ENCODE assay signal across 8 cellular contexts in genomic region chr6:28943557-28944411, GRCh38. TPM values are rescaled to one million over a fixed set of nuclear protein-coding genes. Genes with fewer than 3 reads are reported as not detected.
DNase-seq lines count a peak whose midpoint lies in the region; ATAC-seq, FAIRE-seq and TF ChIP-seq lines count a peak whose summit lies in the region.

No MANE protein-coding gene starts in this region.

- peaks cover 65% of the 10 kb centered on the region for H3K4me1 Mint-ChIP-seq in Calu3 (ENCODE audit: low read depth, unreplicated experiment)

- TF ChIP-seq POLR2A in upper lobe of left lung (IDR thresholded peaks at IDR 0.05), result no peak

- H3K27ac ChIP-seq in KMS-11, result peak overlapping the region; percentile 43
- H3K27ac ChIP-seq in SJSA1, result peak overlapping the region; percentile 46
- peak overlapping the region in 2 of 4 donors; percentile 59 to 63 for H3K27ac ChIP-seq in pancreas
- peak overlapping the region; percentile 58 to 80 (median 76) for H3K27ac ChIP-seq in upper lobe of left lung

- 7 to 8% methylated on average over 32 to 33 of the region's 33 CpGs for WGBS in pancreas, 2 donors
- WGBS in upper lobe of left lung, 2 donors, result 5 to 6% methylated on average over 33 of the region's 33 CpGs

- H2AFZ ChIP-seq in KMS-11 (ENCODE audit: low read depth), result peak overlapping the region; percentile 84

- no peaks in the 10 kb centered on the region for H3K9me3 Mint-ChIP-seq in Calu3 (ENCODE audit: low read depth, unreplicated experiment)

- H3K9me3 ChIP-seq in SJSA1 (replicated peaks) (no peaks in the 10 kb centered on the region), pancreas (no peaks in the 10 kb centered on the region), upper lobe of left lung (no peaks in the 10 kb centered on the region)

- TSS peak; percentile 79 for BruUV-seq in Calu3 (replicated peaks; lab: Mats Ljungman, UMichigan)

- H3K27me3 ChIP-seq in KMS-11 (ENCODE audit: insufficient read depth, low read depth) (no peaks in the 10 kb centered on the region), SJSA1 (replicated peaks) (no peaks in the 10 kb centered on the region), pancreas (no peaks in the 10 kb centered on the region), upper lobe of left lung (no peaks in the 10 kb centered on the region)

- H3K36me3 ChIP-seq in KMS-11 (ENCODE audit: insufficient read depth) (no peaks in the 10 kb centered on the region), SJSA1 (no peaks in the 10 kb centered on the region), pancreas (no peaks in the 10 kb centered on the region), upper lobe of left lung (no peaks in the 10 kb centered on the region)

- H3K4me3 Mint-ChIP-seq in Calu3 (ENCODE audit: low read depth, unreplicated experiment), result peak overlapping the region; percentile 76

- TF ChIP-seq CTCF in Calu3 (IDR thresholded peaks at IDR 0.05; ENCODE audit: unreplicated experiment) (no peak), KMS-11 (conservative IDR thresholded peaks at IDR 0.05; ENCODE audit: low read depth, low read length) (no peak), pancreas (IDR thresholded peaks at IDR 0.05) (no peak), upper lobe of left lung (IDR thresholded peaks at IDR 0.05) (no peak)

- no peak for FAIRE-seq in pancreas (lab: Jason Lieb, UNC)

- TF ChIP-seq EP300 in upper lobe of left lung (IDR thresholded peaks at IDR 0.05), result no peak

- peak; percentile 50 to 62 (median 58) for ATAC-seq in pancreas
- ATAC-seq in upper lobe of left lung (ENCODE audit: low FRiP score in 2 of 2), result peak; percentile 56 to 63
- no peak for ATAC-seq in GM18868 (IDR thresholded peaks at IDR 0.05; ENCODE audit: unreplicated experiment)

- CTCF ChIA-PET in Calu3 (lab: Charles Lee), result no interaction called here

- H3K4me3 ChIP-seq in KMS-11 (IDR thresholded peaks at IDR 0.05; ENCODE audit: insufficient read depth, low read depth, low read length) (peak overlapping the region; percentile 59), SJSA1 (peak overlapping the region; percentile 51), pancreas (peak overlapping the region; percentile 10 to 45 (median 26)), upper lobe of left lung (peak overlapping the region; percentile 34 to 65 (median 53))

- H3K79me2 ChIP-seq in KMS-11 (ENCODE audit: insufficient read depth, low read depth), result no peaks in the 10 kb centered on the region

- peaks cover 61% of the 10 kb centered on the region for H3K36me3 Mint-ChIP-seq in Calu3 (ENCODE audit: insufficient read depth, unreplicated experiment)

- peaks cover 13% of the 10 kb centered on the region for H3K4me1 ChIP-seq in KMS-11 (ENCODE audit: low read depth, poor library complexity, severe bottlenecking)
- peaks cover 9% of the 10 kb centered on the region for H3K4me1 ChIP-seq in SJSA1 (replicated peaks)
- H3K4me1 ChIP-seq in pancreas, result peaks cover 0 to 12% (median 0%) of the 10 kb centered on the region in 3 donors
- H3K4me1 ChIP-seq in upper lobe of left lung, result peaks cover 13 to 43% (median 22%) of the 10 kb centered on the region in 4 donors

- H3K4me2 ChIP-seq in KMS-11, result peak overlapping the region; percentile 90

- no peaks in the 10 kb centered on the region for H4K20me1 ChIP-seq in KMS-11 (ENCODE audit: insufficient read depth)

- DNase-seq in Calu3 (peak; percentile 89), SJSA1 (ENCODE audit: low read depth in 1 of 2, low spot score in 2 of 2) (peak; percentile 86 to 87), cardiac septum (ENCODE audit: low spot score) (peak; percentile 79), pancreas (peak; percentile 26 to 76 (median 70)), upper lobe of left lung (peak; percentile 77 to 85)
- peak; percentile 54 for DNase-seq in activated naive CD8-positive, alpha-beta T cell treated with anti-CD3 and anti-CD28 coated beads, Interleukin-2, amount 50 U/mL, for 16 hours (ENCODE audit: low read depth, low spot score)

- peak overlapping the region; percentile 46; the same call in 1 of the 2 replicates for H3K9ac ChIP-seq in KMS-11

- H3K27me3 Mint-ChIP-seq in Calu3 (ENCODE audit: unreplicated experiment), result peaks cover 11% of the 10 kb centered on the region

- intact Hi-C loops in Calu3 (cut with micrococcal nuclease; ENCODE audit: unreplicated experiment), result loop anchor here (5.0 to 10.0 kb wide), 2 partner anchors 81 to 219 kb away; no protein-coding TSS in a partner anchor
- intact Hi-C loops in cardiac septum (cut with DNase I), result loop anchor here (1.0 kb wide), 2 partner anchors 38 to 105 kb away; no protein-coding TSS in a partner anchor
- intact Hi-C loops in pancreas (cut with DNase I), result no loop called here

- peak overlapping the region; percentile 95 for H3K27ac Mint-ChIP-seq in Calu3 (ENCODE audit: unreplicated experiment)

RNA-seq across cellular contexts. Expression of gene TRIM27, which starts 20.0 kb away (rescaled TPM):
- 85.8 and 91.6 TPM in 2 replicates for total RNA-seq in Calu3 (2022)
- total RNA-seq in SJSA1 (2014; rRNA removed; shearing (Covaris generic)), result 38.2 and 61.4 TPM in 2 replicates
- total RNA-seq in cardiac septum, result 21.0 TPM
- 10 to 100 TPM; 24.1 to 33.6 (median 28.4) TPM for total RNA-seq in pancreas
- polyA plus RNA-seq in pancreas, result 10 to 100 TPM; 41.8 to 43.3 TPM
- total RNA-seq in upper lobe of left lung, result 10 to 100 TPM; 45.8 to 90.1 (median 55.5) TPM

Comparison
In these comparisons a context has a peak if more than half of its experiments do, and no peak if none do; other contexts are left out.
1. intact Hi-C loops: an anchor here in Calu3 (5.0 to 10.0 kb wide) and cardiac septum (1.0 kb wide); none called in pancreas.